Comparison of ENCODE assay signal across 7 cellular contexts in genomic region chr6:131849799-131850198, GRCh38.
"Had no signal": no experiment of that assay in that cellular context is flagged by ENCODE, and none has a peak within 500 bp of the region (broad histone marks: within the 10 kb centered on the region; RNA-seq: fewer than 3 reads in every experiment).

No MANE protein-coding gene starts in this region.

- H3K9ac ChIP-seq: GM23248 had no signal

- H3K36me3 ChIP-seq: HAP-1 had no signal

- H3K4me3 ChIP-seq: GM23248, HAP-1 had no signal

- H3K4me1 ChIP-seq: HAP-1 had no signal

- DNase-seq: GM23248, GOT3, H7, HFFc6 had no signal

- FAIRE-seq: HTR-8/SVneo had no signal

- ATAC-seq: HCT116 had no signal

- H2AFZ ChIP-seq: GM23248 had no signal

- H3K27ac ChIP-seq: GM23248 had no signal

- H3K9me3 ChIP-seq: HAP-1 had no signal
